Comparison of ENCODE assay signal across 1 cellular context in the genomic region with DNA sequence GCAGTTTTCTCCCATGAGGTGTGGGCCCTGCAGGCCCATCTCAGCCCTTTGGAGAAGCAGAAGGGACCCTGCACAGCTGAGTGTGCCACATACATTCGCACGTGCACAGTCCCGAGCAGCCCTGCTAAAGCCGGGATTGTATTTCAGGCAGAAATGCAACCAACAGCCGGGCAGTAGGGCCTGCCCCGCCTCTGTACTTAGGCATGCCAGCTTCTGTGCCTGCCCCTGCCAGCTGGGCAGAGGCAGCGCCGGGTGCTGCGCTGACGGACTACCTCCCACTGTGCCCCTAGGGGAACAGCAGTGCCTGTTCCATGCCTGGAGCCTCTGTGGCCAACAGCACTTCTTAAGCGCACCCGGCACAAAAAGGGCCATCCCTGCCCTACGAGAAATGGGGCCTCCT.
TF ChIP-seq lines count a peak whose summit lies in the region.

No MANE protein-coding gene starts in this region.

TF ChIP-seq in liver, 16 proteins besides CTCF, POLR2A, EP300 and RAD21 (continued from another document):
- TF ChIP-seq ZBTB33 (IDR thresholded peaks at IDR 0.05) (no peak), FOXA1 (IDR thresholded peaks at IDR 0.05) (no peak)
- TF ChIP-seq, protein P1, sequence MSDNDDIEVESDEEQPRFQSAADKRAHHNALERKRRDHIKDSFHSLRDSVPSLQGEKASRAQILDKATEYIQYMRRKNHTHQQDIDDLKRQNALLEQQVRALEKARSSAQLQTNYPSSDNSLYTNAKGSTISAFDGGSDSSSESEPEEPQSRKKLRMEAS (IDR thresholded peaks at IDR 0.05): no peak
